13 cellular contexts compared by ENCODE assay signal in genomic region chr1:63662056-63662836, GRCh38.
DNase-seq lines count a peak whose midpoint lies in the region; FAIRE-seq and TF ChIP-seq lines count a peak whose summit lies in the region.
"Had no signal": no experiment of that assay in that cellular context is flagged by ENCODE, and none has a peak within 500 bp of the region (broad histone marks: within the 10 kb centered on the region; RNA-seq: fewer than 3 reads in every experiment).

No MANE protein-coding gene starts in this region.

- no peaks in the 10 kb centered on the region for H3K79me2 ChIP-seq in astrocyte (ENCODE audit: insufficient read depth, low read length)

- peaks cover 24% of the 10 kb centered on the region for H3K36me3 Mint-ChIP-seq in astrocyte (ENCODE audit: low read depth, unreplicated experiment)

- DNase-seq in HS-5 (ENCODE audit: low read depth) (peak; percentile 52), astrocyte (ENCODE audit: low read depth) (peak; percentile 83), hepatic stellate cell (ENCODE audit: low spot score) (peak; percentile 18), spleen (no peak), DMS114 treated with DMSO at 0.1 percent for 48 hours (lab: John Stamatoyannopoulos, UW; ENCODE audit: unreplicated experiment) (no peak), 8988T (no peak), kidney (no peak)
- DNase-seq in stimulated activated naive CD4-positive, alpha-beta T cell (lab: John Stamatoyannopoulos, UW), result no peak
- DNase-seq: activated CD4-positive, alpha-beta T cell treated with anti-CD3 and anti-CD28 coated beads, Interleukin-2, amount 50 U/mL, for 48 hours; NCI-H510A; posterior cingulate gyrus; substantia nigra had no signal

- H3K27ac ChIP-seq in astrocyte (ENCODE audit: low read depth, low read length) (peak overlapping the region; percentile 87), spleen (peak overlapping the region in 5 of 8 donors; percentile 14 to 54 (median 39)), kidney (ENCODE audit: low read depth in 2 of 2, low read length in 2 of 2) (no peak overlapping the region)

- H3K36me3 ChIP-seq in astrocyte (ENCODE audit: insufficient read depth, low read length) (peaks cover 2% of the 10 kb centered on the region), spleen (peaks cover 0 to 57% (median 9%) of the 10 kb centered on the region in 6 donors), kidney (ENCODE audit: control insufficient read depth in 1 of 2, insufficient read depth in 2 of 2, low read length in 2 of 2) (peaks cover 2 to 5% of the 10 kb centered on the region in 2 donors)

- H3K27me3 Mint-ChIP-seq in astrocyte (ENCODE audit: low read depth, unreplicated experiment), result no peaks in the 10 kb centered on the region

- H3K9me3 Mint-ChIP-seq in astrocyte (ENCODE audit: unreplicated experiment), result peaks cover 6% of the 10 kb centered on the region

- intact Hi-C loops in spleen (cut with DNase I; ENCODE audit: low total_unique reads) (no loop called here), kidney (cut with DNase I) (no loop called here)

- TF ChIP-seq CTCF in astrocyte (IDR thresholded peaks at IDR 0.05; ENCODE audit: insufficient read depth, low read depth, low read length) (no peak), spleen (IDR thresholded peaks at IDR 0.05 in 8 of 11, conservative IDR thresholded peaks at IDR 0.05 in 3 of 11) (no peak), kidney (IDR thresholded peaks at IDR 0.05; ENCODE audit: borderline replicate concordance, extremely low read depth, insufficient read depth) (no peak)

- peaks cover 19% of the 10 kb centered on the region for H3K4me1 ChIP-seq in astrocyte (ENCODE audit: insufficient read depth, low read length)
- no peaks in the 10 kb centered on the region for H3K4me1 ChIP-seq in spleen
- H3K4me1 ChIP-seq in kidney (ENCODE audit: control insufficient read depth in 1 of 2, insufficient read depth in 1 of 2, low read depth in 1 of 2, low read length in 2 of 2), result no peaks in the 10 kb centered on the region

- WGBS in spleen, 5 donors, result 70 to 79% (median 77%) methylated on average over 10 of the region's 10 CpGs

- H2AFZ ChIP-seq in astrocyte (ENCODE audit: low read depth, low read length), result peak overlapping the region; percentile 63

- FAIRE-seq in astrocyte (lab: Jason Lieb, UNC) (no peak), kidney (lab: Jason Lieb, UNC) (no peak)
- FAIRE-seq: GM12891 had no signal

- H3K9me3 ChIP-seq in astrocyte (ENCODE audit: insufficient read depth, low read depth, low read length) (no peaks in the 10 kb centered on the region), spleen (peaks cover 0 to 22% (median 0%) of the 10 kb centered on the region in 8 donors), kidney (ENCODE audit: control insufficient read depth in 1 of 2, low read length in 2 of 2) (no peaks in the 10 kb centered on the region)

- H3K4me1 Mint-ChIP-seq in astrocyte (ENCODE audit: low read depth, unreplicated experiment), result peaks cover 23% of the 10 kb centered on the region

- no peak for TF ChIP-seq POLR2A in spleen (IDR thresholded peaks at IDR 0.05)

- H4K20me1 ChIP-seq in astrocyte (ENCODE audit: insufficient read depth, low read length), result no peaks in the 10 kb centered on the region

- H3K4me2 ChIP-seq in astrocyte (ENCODE audit: low read length), result peak overlapping the region; percentile 54

- H3K4me3 ChIP-seq in astrocyte (ENCODE audit: insufficient read depth, low read depth, low read length) (no peak overlapping the region), spleen (no peak overlapping the region), kidney (ENCODE audit: low read length in 2 of 2) (no peak overlapping the region)

- peak overlapping the region; percentile 88 for H3K27ac Mint-ChIP-seq in astrocyte (ENCODE audit: unreplicated experiment)

- H3K27me3 ChIP-seq in astrocyte (ENCODE audit: insufficient read depth, low read length) (no peaks in the 10 kb centered on the region), spleen (replicated peaks in 1 of 7) (no peaks in the 10 kb centered on the region)

- no peak overlapping the region for H3K4me3 Mint-ChIP-seq in astrocyte (ENCODE audit: unreplicated experiment)

- H3K9ac ChIP-seq in astrocyte (ENCODE audit: low read length) (peak overlapping the region; percentile 34), kidney (ENCODE audit: low read length in 2 of 2) (no peak overlapping the region)

Comparison
In these comparisons a context has a peak if more than half of its experiments do, and no peak if none do; other contexts are left out.
1. DNase-seq: peak in HS-5 (single experiment), astrocyte (single experiment) and hepatic stellate cell (single experiment); none in spleen (single experiment), DMS114 treated with DMSO at 0.1 percent for 48 hours (single experiment), stimulated activated naive CD4-positive, alpha-beta T cell (0 of 6), 8988T (single experiment) and kidney (single experiment).
2. H3K27ac ChIP-seq: peak in astrocyte (single experiment) and spleen (5 of 8); none in kidney (0 of 2).